ENCODE assay signal across 29 cellular contexts in genomic region chr1:59852117-59852516, GRCh38. TPM values are rescaled to one million over a fixed set of nuclear protein-coding genes. Genes with fewer than 3 reads are reported as not detected.
"Had no signal": no experiment of that assay in that cellular context is flagged by ENCODE, and none has a peak within 500 bp of the region (broad histone marks: within the 10 kb centered on the region; RNA-seq: fewer than 3 reads in every experiment).

No MANE protein-coding gene starts in this region.

- H3K9me3 ChIP-seq: esophagus muscularis mucosa, lower lobe of right lung, mucosa of descending colon had no signal

- H3K4me1 ChIP-seq: foreskin keratinocyte, gastroesophageal sphincter, left lung, lower lobe of right lung had no signal

- H3K27ac ChIP-seq: coronary artery, dorsolateral prefrontal cortex, esophagus muscularis mucosa, foreskin keratinocyte, gastroesophageal sphincter, heart right ventricle, left lung, lower lobe of right lung had no signal

- ATAC-seq: foreskin keratinocyte, gastroesophageal sphincter, heart right ventricle, left colon, left lung, left ventricle myocardium superior, lower lobe of right lung, mucosa of descending colon had no signal

- H3K27me3 Mint-ChIP-seq: naive B cell had no signal

- H3K4me3 Mint-ChIP-seq: mesothelial cell of epicardium, naive B cell had no signal

- H3K36me3 ChIP-seq: esophagus muscularis mucosa, gastroesophageal sphincter, heart right ventricle, left lung, lower lobe of right lung had no signal

- FAIRE-seq: endothelial cell of umbilical vein had no signal

- H3K4me1 Mint-ChIP-seq: mesothelial cell of epicardium, naive B cell had no signal

- H3K27ac Mint-ChIP-seq: mesothelial cell of epicardium, naive B cell had no signal

- H3K4me3 ChIP-seq: coronary artery, dorsolateral prefrontal cortex, esophagus muscularis mucosa, gastroesophageal sphincter, heart right ventricle, left lung, lower lobe of right lung, mucosa of descending colon had no signal

- H3K27me3 ChIP-seq: dorsolateral prefrontal cortex, esophagus muscularis mucosa, foreskin keratinocyte, gastroesophageal sphincter, heart right ventricle, left lung had no signal

- DNase-seq: dermis blood vessel endothelial cell; dorsolateral prefrontal cortex; effector CD4-positive, alpha-beta T cell; effector memory CD4-positive, alpha-beta T cell; foreskin keratinocyte; glutamatergic neuron; head of caudate nucleus; heart right ventricle; hippocampal formation; islet precursor cell; kidney; kidney glomerular epithelial cell; left colon; left lung; left ventricle myocardium superior; lower lobe of right lung; mesenchymal stem cell; mucosa of descending colon; naive B cell had no signal

RNA-seq across cellular contexts. Expression of gene HOOK1, which starts 37.4 kb away (rescaled TPM):
- total RNA-seq: endothelial cell of umbilical vein, fibroblast of villous mesenchyme, lung microvascular endothelial cell, mesenteric fat pad, myocyte had no signal
- polyA plus RNA-seq: endothelial cell of umbilical vein, fibroblast of lung had no signal
